Comparison of ENCODE assay signal across 18 cellular contexts in the genomic region with DNA sequence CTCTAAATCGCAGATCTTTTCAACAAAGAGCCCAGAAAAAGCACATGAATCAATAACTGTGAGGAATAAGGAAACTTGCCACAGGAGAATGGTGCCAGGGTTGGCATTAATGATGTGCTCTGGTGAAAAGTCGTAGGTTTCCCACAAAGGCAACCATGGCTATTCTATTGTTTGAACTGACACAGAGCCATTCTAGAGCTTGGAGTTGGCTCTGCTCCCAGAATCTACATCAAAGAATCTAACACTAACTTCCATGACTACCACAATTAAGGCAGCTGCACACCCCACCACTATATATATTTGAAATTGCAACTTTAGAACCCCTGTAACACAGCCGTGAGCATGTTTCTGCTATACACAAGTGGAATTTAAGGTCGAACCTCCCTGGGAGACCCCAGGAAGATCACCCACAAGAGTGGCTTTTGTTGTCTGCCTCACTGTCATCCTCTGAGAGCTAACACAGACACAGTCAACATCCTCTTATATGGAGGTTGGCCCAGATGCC.
A peak's percentile ranks its signal among the peaks of the same experiment; 100 is the strongest.
DNase-seq lines count a peak whose midpoint lies in the region; TF ChIP-seq lines count a peak whose summit lies in the region.
"Had no signal": no experiment of that assay in that cellular context is flagged by ENCODE, and none has a peak within 500 bp of the region (broad histone marks: within the 10 kb centered on the region; RNA-seq: fewer than 3 reads in every experiment).

No MANE protein-coding gene starts in this region.

- DNase-seq in DMS153 (lab: John Stamatoyannopoulos, UW) (peak; percentile 89), NCI-H774 (lab: John Stamatoyannopoulos, UW) (peak; percentile 4), astrocyte of the spinal cord (ENCODE audit: low read depth, low spot score) (peak; percentile 18), superior temporal gyrus (ENCODE audit: extremely low spot score) (no peak), cortex of kidney (lab: John Stamatoyannopoulos, UW) (no peak), osteocyte (ENCODE audit: extremely low spot score, unreplicated experiment) (no peak), SKM-1 (lab: John Stamatoyannopoulos, UW; ENCODE audit: unreplicated experiment) (no peak)
- DNase-seq: Caco-2, DMS79 treated with DMSO at 0.1 percent for 48 hours, GM23248, NCI-H1694 treated with DMSO at 0.1 percent for 48 hours, NCI-H345, NCI-H526, SK-N-SH had no signal

- no peaks in the 10 kb centered on the region for H3K4me1 Mint-ChIP-seq in osteocyte (ENCODE audit: unreplicated experiment)
- H3K4me1 Mint-ChIP-seq: CD14-positive monocyte had no signal

- in situ Hi-C loops in astrocyte of the spinal cord (cut with HindIII; ENCODE audit: low sequenced_read_pairs): no loop called here

- no peaks in the 10 kb centered on the region for H3K27me3 Mint-ChIP-seq in osteocyte (ENCODE audit: unreplicated experiment)

- H3K4me1 ChIP-seq in BLaER1: peaks cover 35% of the 10 kb centered on the region
- H3K4me1 ChIP-seq: Caco-2 had no signal

- H3K4me3 ChIP-seq in BLaER1 (peak overlapping the region; percentile 11; the same call in 1 of the 2 replicates), astrocyte of the spinal cord (ENCODE audit: low read depth, low read length) (no peak overlapping the region)
- H3K4me3 ChIP-seq: GM23248, K562, PC-9 had no signal

- H3K36me3 ChIP-seq in BLaER1: no peaks in the 10 kb centered on the region

- H3K9me3 Mint-ChIP-seq in osteocyte (ENCODE audit: unreplicated experiment): peaks cover 5% of the 10 kb centered on the region

- H3K36me3 Mint-ChIP-seq in osteocyte (ENCODE audit: unreplicated experiment): no peaks in the 10 kb centered on the region
- H3K36me3 Mint-ChIP-seq: CD14-positive monocyte had no signal

- H3K9me3 ChIP-seq in BLaER1: peaks cover 17% of the 10 kb centered on the region; the same call in 1 of the 2 replicates
- H3K9me3 ChIP-seq: Caco-2, SK-N-SH had no signal

- H3K9ac ChIP-seq in BLaER1: 0 out of 2 replicates have a peak overlapping the region, but pooled peaks have one; percentile 18
- H3K9ac ChIP-seq: GM23248, SK-N-SH had no signal

- no peaks in the 10 kb centered on the region for H3K27me3 ChIP-seq in BLaER1

- H3K27ac ChIP-seq in BLaER1: peak overlapping the region; percentile 64
- H3K27ac ChIP-seq: GM23248, PC-9 had no signal

- H3K4me2 ChIP-seq in BLaER1: peak overlapping the region; percentile 82
- H3K4me2 ChIP-seq: PC-9, SK-N-SH had no signal

- TF ChIP-seq CTCF in astrocyte of the spinal cord (IDR thresholded peaks at IDR 0.05; ENCODE audit: low read depth, low read length) (no peak), osteocyte (IDR thresholded peaks at IDR 0.05) (no peak)

- no peak overlapping the region for H3K27ac Mint-ChIP-seq in osteocyte (ENCODE audit: unreplicated experiment)
- H3K27ac Mint-ChIP-seq: CD14-positive monocyte had no signal

- H4K20me1 ChIP-seq in BLaER1: no peaks in the 10 kb centered on the region

- H3K4me3 Mint-ChIP-seq in osteocyte (ENCODE audit: unreplicated experiment): no peak overlapping the region
- H3K4me3 Mint-ChIP-seq: CD14-positive monocyte had no signal

Comparison
In these comparisons a context has a peak if more than half of its experiments do, and no peak if none do; other contexts are left out.
1. DNase-seq: peak in DMS153 (single experiment), NCI-H774 (single experiment) and astrocyte of the spinal cord (single experiment); none in superior temporal gyrus (single experiment), cortex of kidney (single experiment), osteocyte (single experiment) and SKM-1 (single experiment).